In genomic region chr17:82228842-82229685, GRCh38 we compare ENCODE assay signal across 8 cellular contexts. TPM values are rescaled to one million over a fixed set of nuclear protein-coding genes. Genes with fewer than 3 reads are reported as not detected.
DNase-seq lines count a peak whose midpoint lies in the region; ATAC-seq and TF ChIP-seq lines count a peak whose summit lies in the region.

Gene SLC16A3 (plus strand): TSS chr17:82229042. CDS start chr17:82236009, 6,967 bp downstream.

- in situ Hi-C loops in endometrial microvascular endothelial cells (cut with HindIII; ENCODE audit: inconsistent ontology term, low pct_unique_long_range_greater_than_20kb, low sequenced_read_pairs) = no loop called here

- ATAC-seq in GM21825 (IDR thresholded peaks at IDR 0.05; ENCODE audit: unreplicated experiment) = peak; percentile 38
- peak; percentile 52 for ATAC-seq in activated CD8-positive, alpha-beta T cell treated with anti-CD3 and anti-CD28 coated beads for 36 hours

- H3K36me3 Mint-ChIP-seq in activated CD8-positive, alpha-beta T cell treated with anti-CD3 and anti-CD28 coated beads for 36 hours (ENCODE audit: low read depth) = peaks cover 6% of the 10 kb centered on the region
- no peaks in the 10 kb centered on the region for H3K36me3 Mint-ChIP-seq in mesothelial cell of epicardium

- H3K27me3 Mint-ChIP-seq in activated CD8-positive, alpha-beta T cell treated with anti-CD3 and anti-CD28 coated beads for 36 hours = no peaks in the 10 kb centered on the region
- peaks cover 14% of the 10 kb centered on the region for H3K27me3 Mint-ChIP-seq in mesothelial cell of epicardium (ENCODE audit: low read depth)

- no peak for TF ChIP-seq CTCF in activated CD8-positive, alpha-beta T cell treated with anti-CD3 and anti-CD28 coated beads for 36 hours (IDR thresholded peaks at IDR 0.05)
- TF ChIP-seq CTCF in mesothelial cell of epicardium (IDR thresholded peaks at IDR 0.05; ENCODE audit: unreplicated experiment) (no peak), subcutaneous adipose tissue (IDR thresholded peaks at IDR 0.05; ENCODE audit: low read depth) (no peak)

- peak within 1 kb of the TSS; percentile 80 for H3K27ac Mint-ChIP-seq in activated CD8-positive, alpha-beta T cell treated with anti-CD3 and anti-CD28 coated beads for 36 hours
- peak within 1 kb of the TSS; percentile 75 for H3K27ac Mint-ChIP-seq in mesothelial cell of epicardium

- POLR2A ChIA-PET in activated CD8-positive, alpha-beta T cell treated with anti-CD3 and anti-CD28 coated beads for 36 hours (lab: Charles Lee) = interaction anchor here (0.9 to 2.2 kb wide), 11 partner anchors 10 to 180 kb away, joined by 3 to 12 read pairs (median 4); partner anchors contain the start of gene CD7

- no peaks in the 10 kb centered on the region for H3K9me3 Mint-ChIP-seq in activated CD8-positive, alpha-beta T cell treated with anti-CD3 and anti-CD28 coated beads for 36 hours
- H3K9me3 Mint-ChIP-seq in mesothelial cell of epicardium = no peaks in the 10 kb centered on the region

- intact Hi-C loops in activated CD8-positive, alpha-beta T cell treated with anti-CD3 and anti-CD28 coated beads for 36 hours (cut with micrococcal nuclease) = no loop called here

- H3K4me1 Mint-ChIP-seq in activated CD8-positive, alpha-beta T cell treated with anti-CD3 and anti-CD28 coated beads for 36 hours (ENCODE audit: low read depth) = peaks cover 3% of the 10 kb centered on the region
- peaks cover 6% of the 10 kb centered on the region for H3K4me1 Mint-ChIP-seq in mesothelial cell of epicardium

- CTCF ChIA-PET in activated CD8-positive, alpha-beta T cell treated with anti-CD3 and anti-CD28 coated beads for 36 hours (lab: Charles Lee) = interaction anchor here (0.9 to 1.5 kb wide), 4 partner anchors 9 to 92 kb away, joined by 3 to 4 read pairs (median 4); no protein-coding TSS in a partner anchor

- peak within 1 kb of the TSS; percentile 92 for H3K4me3 Mint-ChIP-seq in activated CD8-positive, alpha-beta T cell treated with anti-CD3 and anti-CD28 coated beads for 36 hours
- peak within 1 kb of the TSS; percentile 78 for H3K4me3 Mint-ChIP-seq in mesothelial cell of epicardium

- peak; percentile 57 for DNase-seq in GDM1 (lab: John Stamatoyannopoulos, UW)
- DNase-seq in MV-4-11 (lab: John Stamatoyannopoulos, UW) = peak; percentile 50
- peak; percentile 74 for DNase-seq in activated CD8-positive, alpha-beta T cell treated with anti-CD3 and anti-CD28 coated beads for 36 hours
- peak in 1 of 2 experiments; percentile 65 for DNase-seq in mesothelial cell of epicardium (ENCODE audit: low spot score in 2 of 2, unreplicated experiment in 2 of 2)
- no peak for DNase-seq in middle frontal gyrus (ENCODE audit: extremely low spot score, low spot score)

RNA-seq across cellular contexts. Expression of gene SLC16A3, which starts in this region (rescaled TPM):
- 100 to 1,000 TPM; 183 to 193 TPM for total RNA-seq in activated CD8-positive, alpha-beta T cell treated with anti-CD3 and anti-CD28 coated beads for 36 hours
- total RNA-seq in endometrial microvascular endothelial cells (ENCODE audit: inconsistent ontology term) = 345 TPM
- total RNA-seq in mesothelial cell of epicardium = 62.0 to 68.8 TPM (median 67.3 TPM) in 3 replicates
- 10 to 100 TPM in 3 of 4 donors, 1 to 10 TPM in 1; 2.8 to 64.8 (median 19.2) TPM for total RNA-seq in subcutaneous adipose tissue
